ENCODE assay signal across 11 cellular contexts in the genomic region with DNA sequence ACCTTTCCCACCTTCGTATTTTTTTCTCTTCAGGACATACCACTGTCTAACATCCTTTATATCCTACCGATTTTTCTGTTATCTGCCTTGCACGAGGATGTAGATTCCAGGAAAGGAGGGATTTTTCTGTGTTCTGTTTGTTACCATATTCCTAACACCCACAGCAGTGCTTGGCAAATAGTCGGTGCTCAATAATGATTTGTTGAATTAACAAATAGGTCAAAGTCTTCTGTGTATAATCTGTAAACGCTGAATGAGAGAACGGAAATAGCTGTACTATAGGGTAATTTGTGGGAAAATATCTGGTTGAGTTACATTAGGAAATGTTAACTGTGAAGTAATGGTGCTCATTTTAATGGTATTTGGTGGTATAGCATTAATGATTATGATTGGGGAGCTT.
"Had no signal": no experiment of that assay in that cellular context is flagged by ENCODE, and none has a peak within 500 bp of the region (broad histone marks: within the 10 kb centered on the region; RNA-seq: fewer than 3 reads in every experiment).

No MANE protein-coding gene starts in this region.

- H3K27ac ChIP-seq: body of pancreas, ovary, thyroid gland had no signal

- DNase-seq: activated CD4-positive, CD25-positive, alpha-beta regulatory T cell treated with anti-CD3 and anti-CD28 coated beads, Interleukin-2, amount 50 U/mL, for 72 hours; activated effector memory CD4-positive, alpha-beta T cell treated with Interleukin-2 at 50 U/mL for 16 hours; amniotic stem cell; body of pancreas; endodermal cell; foreskin fibroblast; ovary; thyroid gland had no signal

- H3K27ac Mint-ChIP-seq: activated naive CD4-positive, alpha-beta T cell treated with anti-CD3 and anti-CD28 coated beads, Interleukin-2, amount 50 U/mL, for 72 hours; endodermal cell; memory B cell had no signal

- H3K9me3 ChIP-seq: body of pancreas, ovary, thyroid gland had no signal

- H3K4me1 Mint-ChIP-seq: endodermal cell had no signal

- H3K4me3 Mint-ChIP-seq: endodermal cell, immature natural killer cell, memory B cell had no signal

- H3K36me3 Mint-ChIP-seq: activated naive CD4-positive, alpha-beta T cell treated with anti-CD3 and anti-CD28 coated beads, Interleukin-2, amount 50 U/mL, for 72 hours; immature natural killer cell; memory B cell had no signal

- ATAC-seq: activated naive CD4-positive, alpha-beta T cell treated with anti-CD3 and anti-CD28 coated beads, Interleukin-2, amount 50 U/mL, for 72 hours; body of pancreas had no signal

- H3K4me1 ChIP-seq: body of pancreas, thyroid gland had no signal

- H3K4me3 ChIP-seq: body of pancreas, ovary, thyroid gland had no signal

- H3K27me3 ChIP-seq: body of pancreas, ovary, thyroid gland had no signal

- H3K9me3 Mint-ChIP-seq: activated naive CD4-positive, alpha-beta T cell treated with anti-CD3 and anti-CD28 coated beads, Interleukin-2, amount 50 U/mL, for 72 hours; endodermal cell; immature natural killer cell; memory B cell had no signal

- H3K36me3 ChIP-seq: ovary, thyroid gland had no signal
